11 cellular contexts compared by ENCODE assay signal in the genomic region with DNA sequence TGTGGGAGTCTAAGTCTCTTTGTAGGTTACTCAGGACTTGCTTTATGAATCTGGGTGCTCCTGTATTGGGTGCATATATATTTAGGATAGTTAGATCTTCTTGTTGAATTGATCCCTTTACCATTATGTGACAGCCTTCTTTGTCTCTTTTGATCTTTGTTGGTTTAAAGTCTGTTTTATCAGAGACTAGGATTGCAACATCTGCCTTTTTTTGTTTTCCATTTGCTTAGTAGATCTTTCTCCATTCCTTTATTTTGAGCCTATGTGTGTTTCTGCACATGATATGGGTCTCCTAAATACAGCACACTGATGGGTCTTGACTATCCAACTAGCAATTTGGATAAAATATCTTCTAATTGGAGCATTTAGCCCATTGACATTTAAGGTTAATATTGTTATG. TPM values are rescaled to one million over a fixed set of nuclear protein-coding genes. Genes with fewer than 3 reads are reported as not detected.
"Had no signal": no experiment of that assay in that cellular context is flagged by ENCODE, and none has a peak within 500 bp of the region (broad histone marks: within the 10 kb centered on the region; RNA-seq: fewer than 3 reads in every experiment).

No MANE protein-coding gene starts in this region.

RNA-seq across cellular contexts. Expression of a gene that starts 44.0 kb away (rescaled TPM):
- total RNA-seq: OCI-LY7, PC-3, PC-9, Peyer's patch, Right ventricle myocardium inferior, Right ventricle myocardium superior, RPMI7951, SJCRH30, SJSA1, SK-MEL-5 had no signal
- polyA plus RNA-seq: SK-N-SH had no signal
